8 cellular contexts compared by ENCODE assay signal in genomic region chr1:117120774-117121588, GRCh38. TPM values are rescaled to one million over a fixed set of nuclear protein-coding genes. Genes with fewer than 3 reads are reported as not detected.
DNase-seq lines count a peak whose midpoint lies in the region; ATAC-seq and TF ChIP-seq lines count a peak whose summit lies in the region.

No MANE protein-coding gene starts in this region.

- H3K79me2 ChIP-seq in SK-N-SH (ENCODE audit: insufficient read depth) = peaks cover 6% of the 10 kb centered on the region

- peak overlapping the region; percentile 74; the same call in 1 of the 2 replicates for H2AFZ ChIP-seq in SK-N-SH (ENCODE audit: low read depth)

- peaks cover 12% of the 10 kb centered on the region; the same call in 1 of the 2 replicates for H3K27me3 ChIP-seq in BLaER1
- H3K27me3 ChIP-seq in SK-N-SH (ENCODE audit: insufficient read depth) = no peaks in the 10 kb centered on the region

- H3K4me3 Mint-ChIP-seq in natural killer cell treated with Interleukin-12 subunit alpha and Interleukin-12 subunit beta and Interleukin-15 and Interleukin-18, amount 100 ng/mL, for 72 hours = peak overlapping the region; percentile 83

- POLR2A ChIA-PET in SK-N-SH (lab: Yijun Ruan, JAX) = no interaction called here

- peaks cover 3% of the 10 kb centered on the region; the same call in 1 of the 2 replicates for H3K36me3 ChIP-seq in BLaER1
- H3K36me3 ChIP-seq in SK-N-SH (replicated peaks in 1 of 2; ENCODE audit: control insufficient read depth in 1 of 2, insufficient read depth in 2 of 2, low read length in 1 of 2) = peaks cover 0 to 3% of the 10 kb centered on the region in 2 experiments

- DNase-seq in SK-N-SH (peak; percentile 17), epithelial cell of prostate (ENCODE audit: low read depth, low spot score) (no peak), DMS114 treated with DMSO at 0.1 percent for 48 hours (lab: John Stamatoyannopoulos, UW; ENCODE audit: unreplicated experiment) (no peak)
- no peak for DNase-seq in natural killer cell treated with Interleukin-12 subunit alpha and Interleukin-12 subunit beta and Interleukin-15 and Interleukin-18, amount 100 ng/mL, for 72 hours (ENCODE audit: low spot score)

- H3K27ac ChIP-seq in BLaER1 (peak overlapping the region; percentile 31; the same call in 1 of the 2 replicates), SK-N-SH (ENCODE audit: low read depth in 2 of 2, low read length in 1 of 2) (peak overlapping the region; percentile 88 to 92), epithelial cell of prostate (peak overlapping the region; percentile 60)

- 28% methylated on average over 23 of the region's 29 CpGs for WGBS in SK-N-SH (ENCODE audit: low lambda C conversion rate)

- H3K9me3 ChIP-seq in BLaER1 (no peaks in the 10 kb centered on the region), SK-N-SH (no peaks in the 10 kb centered on the region)

- H3K9me3 Mint-ChIP-seq in natural killer cell treated with Interleukin-12 subunit alpha and Interleukin-12 subunit beta and Interleukin-15 and Interleukin-18, amount 100 ng/mL, for 72 hours = no peaks in the 10 kb centered on the region

- no peak for TF ChIP-seq RAD21 in SK-N-SH (IDR thresholded peaks at IDR 0.05; ENCODE audit: low read length)

- H3K9me2 ChIP-seq in SK-N-SH = no peaks in the 10 kb centered on the region

- H3K4me2 ChIP-seq in BLaER1 (peak overlapping the region; percentile 94), SK-N-SH (peak overlapping the region; percentile 84)

- H3K4me3 ChIP-seq in BLaER1 (peak overlapping the region; percentile 71), SK-N-SH (ENCODE audit: low read depth in 2 of 2, low read length in 1 of 2) (peak overlapping the region; percentile 66 to 80)

- CTCF ChIA-PET in SK-N-SH (lab: Yijun Ruan, JAX) = interaction anchor here (1.0 to 3.4 kb wide), 7 partner anchors 7 to 164 kb away, joined by 3 to 24 read pairs (median 9); partner anchors contain the start of gene TTF2

- H3K27me3 Mint-ChIP-seq in natural killer cell treated with Interleukin-12 subunit alpha and Interleukin-12 subunit beta and Interleukin-15 and Interleukin-18, amount 100 ng/mL, for 72 hours = peaks cover 0 to 6% of the 10 kb centered on the region in 2 donors

- peaks cover 9% of the 10 kb centered on the region for H3K4me1 ChIP-seq in BLaER1
- peaks cover 4 to 10% of the 10 kb centered on the region in 2 experiments; a peak in 2 of 4 replicates for H3K4me1 ChIP-seq in SK-N-SH (ENCODE audit: control insufficient read depth in 1 of 2, insufficient read depth in 2 of 2, low read depth in 1 of 2, low read length in 1 of 2)

- no peak for TF ChIP-seq CTCF in SK-N-SH (IDR thresholded peaks at IDR 0.05)

- no peak for TF ChIP-seq EP300 in SK-N-SH (IDR thresholded peaks at IDR 0.05; ENCODE audit: borderline replicate concordance in 1 of 2, low read depth in 1 of 2, low read length in 1 of 2)

- peaks cover 6% of the 10 kb centered on the region in 2 donors for H3K4me1 Mint-ChIP-seq in natural killer cell treated with Interleukin-12 subunit alpha and Interleukin-12 subunit beta and Interleukin-15 and Interleukin-18, amount 100 ng/mL, for 72 hours (ENCODE audit: low read depth in 2 of 2)

- H3F3A ChIP-seq in SK-N-SH (replicated peaks; ENCODE audit: insufficient read depth) = no peaks in the 10 kb centered on the region

- H3K9ac ChIP-seq in BLaER1 = peak overlapping the region; percentile 77
- peak overlapping the region; percentile 90 for H3K9ac ChIP-seq in SK-N-SH

- H3K36me3 Mint-ChIP-seq in natural killer cell treated with Interleukin-12 subunit alpha and Interleukin-12 subunit beta and Interleukin-15 and Interleukin-18, amount 100 ng/mL, for 72 hours = no peaks in the 10 kb centered on the region

- H4K20me1 ChIP-seq in BLaER1 = no peaks in the 10 kb centered on the region
- no peaks in the 10 kb centered on the region for H4K20me1 ChIP-seq in SK-N-SH (ENCODE audit: insufficient read depth)

- H3K27ac Mint-ChIP-seq in natural killer cell treated with Interleukin-12 subunit alpha and Interleukin-12 subunit beta and Interleukin-15 and Interleukin-18, amount 100 ng/mL, for 72 hours = peak overlapping the region; percentile 9 to 27

- ATAC-seq in GM21528 (IDR thresholded peaks at IDR 0.05; ENCODE audit: low FRiP score, unreplicated experiment) (peak; percentile 19), HG03342 (IDR thresholded peaks at IDR 0.05; ENCODE audit: unreplicated experiment) (no peak), GM19023 (IDR thresholded peaks at IDR 0.05; ENCODE audit: unreplicated experiment) (no peak)
- no peak for ATAC-seq in natural killer cell treated with Interleukin-12 subunit alpha and Interleukin-12 subunit beta and Interleukin-15 and Interleukin-18, amount 100 ng/mL, for 72 hours

TF ChIP-seq in SK-N-SH, 30 proteins besides CTCF, POLR2A, EP300 and RAD21:
- TF ChIP-seq MXI1 (IDR thresholded peaks at IDR 0.05; ENCODE audit: low read depth, low read length) (0 out of 2 replicates have a peak, but pooled peaks have one; percentile 10), NFIC (IDR thresholded peaks at IDR 0.05; ENCODE audit: borderline replicate concordance) (no peak)

RNA-seq across cellular contexts. Expression of gene TRIM45, which starts 0.6 kb away (rescaled TPM):
- polyA plus RNA-seq in SK-N-SH (2012; rRNA removed) = 7.4 and 9.7 TPM in 2 replicates
- polyA plus RNA-seq in SK-N-SH (2012; cell fraction: cytosol; rRNA removed) = 2.6 and 3.8 TPM in 2 replicates
- polyA plus RNA-seq in SK-N-SH (2012; cell fraction: nucleus; rRNA removed) = 49.2 and 51.6 TPM in 2 replicates
- total RNA-seq in natural killer cell treated with Interleukin-12 subunit alpha and Interleukin-12 subunit beta and Interleukin-15 and Interleukin-18, amount 100 ng/mL, for 72 hours = 1 to 10 TPM in 1 of 2 donors, under 1 TPM in 1; 0.86 to 1.6 TPM

Comparison
In these comparisons a context has a peak if more than half of its experiments do, and no peak if none do; other contexts are left out.
1. H3K27ac ChIP-seq: peak in every context shown above with its lines; median percentile 90 in SK-N-SH; 60 in epithelial cell of prostate; 31 in BLaER1.